Comparison of ENCODE assay signal across 12 cellular contexts in the genomic region with DNA sequence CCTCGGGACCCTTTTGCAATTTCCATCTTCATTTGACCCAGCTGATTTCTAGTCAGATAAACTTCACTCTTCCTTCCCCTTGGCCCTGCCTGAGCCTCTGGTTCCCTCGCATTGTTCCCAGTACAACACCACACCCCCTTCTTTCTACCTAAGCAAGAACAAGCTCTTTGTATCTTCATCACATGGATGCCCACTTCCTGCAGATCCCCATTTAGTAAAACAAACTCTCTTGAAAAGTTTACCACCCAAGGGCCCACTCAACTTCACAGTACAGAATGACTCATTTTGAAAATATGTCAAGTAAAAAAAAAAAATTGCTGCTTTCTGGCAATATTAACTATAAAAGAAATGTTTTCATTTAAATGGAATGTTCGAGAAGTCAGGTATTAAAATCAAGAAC. TPM values are rescaled to one million over a fixed set of nuclear protein-coding genes. Genes with fewer than 3 reads are reported as not detected.
DNase-seq lines count a peak whose midpoint lies in the region; ATAC-seq and TF ChIP-seq lines count a peak whose summit lies in the region.
"Had no signal": no experiment of that assay in that cellular context is flagged by ENCODE, and none has a peak within 500 bp of the region (broad histone marks: within the 10 kb centered on the region; RNA-seq: fewer than 3 reads in every experiment).

No MANE protein-coding gene starts in this region.

- TF ChIP-seq CTCF in DND-41 (IDR thresholded peaks at IDR 0.05; ENCODE audit: borderline replicate concordance, extremely low read depth, low read length, poor library complexity, severe bottlenecking): no peak
- no peak for TF ChIP-seq CTCF in brain microvascular endothelial cell (IDR thresholded peaks at IDR 0.05; ENCODE audit: low read depth, low read length, missing control alignments)
- TF ChIP-seq CTCF in lung (IDR thresholded peaks at IDR 0.05; ENCODE audit: control extremely low read depth, extremely low read depth): no peak
- no peak for TF ChIP-seq CTCF in adrenal gland (IDR thresholded peaks at IDR 0.05)

- H3K27me3 ChIP-seq in DND-41 (ENCODE audit: insufficient read depth, low read length, poor library complexity) (no peaks in the 10 kb centered on the region), brain microvascular endothelial cell (replicated peaks) (no peaks in the 10 kb centered on the region), lung (ENCODE audit: control insufficient read depth, insufficient read depth) (peaks cover 3% of the 10 kb centered on the region), adrenal gland (peaks cover 3% of the 10 kb centered on the region)

- no peaks in the 10 kb centered on the region for H3K36me3 ChIP-seq in DND-41 (ENCODE audit: insufficient read depth, low read length)
- no peaks in the 10 kb centered on the region for H3K36me3 ChIP-seq in brain microvascular endothelial cell (replicated peaks)
- no peaks in the 10 kb centered on the region for H3K36me3 ChIP-seq in lung (ENCODE audit: control insufficient read depth in 2 of 2, insufficient read depth in 2 of 2, low read length in 2 of 2)
- no peaks in the 10 kb centered on the region for H3K36me3 ChIP-seq in adrenal gland (replicated peaks in 1 of 2)
- H3K36me3 ChIP-seq: cardiac muscle cell, heart left ventricle had no signal

- H3K79me2 ChIP-seq in DND-41 (ENCODE audit: insufficient read depth, low read length): no peaks in the 10 kb centered on the region

- H3K27ac ChIP-seq in DND-41 (ENCODE audit: low read length) (no peak overlapping the region), brain microvascular endothelial cell (no peak overlapping the region), lung (ENCODE audit: low read depth in 1 of 2, low read length in 1 of 2) (no peak overlapping the region), adrenal gland (no peak overlapping the region)
- H3K27ac ChIP-seq: cardiac muscle cell had no signal

- WGBS in lung, 2 donors: 11 to 34% methylated on average over 3 of the region's 3 CpGs
- 46 to 69% (median 53%) methylated on average over 3 of the region's 3 CpGs for WGBS in adrenal gland, 4 donors

- H3K4me3 ChIP-seq in DND-41 (ENCODE audit: low read depth in 1 of 2, low read length in 2 of 2) (no peak overlapping the region), brain microvascular endothelial cell (ENCODE audit: low read depth, low read length) (no peak overlapping the region), lung (no peak overlapping the region), adrenal gland (no peak overlapping the region)
- H3K4me3 ChIP-seq: cardiac muscle cell, heart left ventricle had no signal

- no peaks in the 10 kb centered on the region for H4K20me1 ChIP-seq in DND-41 (ENCODE audit: insufficient read depth, low read length)

- ATAC-seq in DND-41 (ENCODE audit: insufficient read depth, low read depth) (peak; percentile 44; the same call in 1 of the 3 replicates), HG02884 (IDR thresholded peaks at IDR 0.05; ENCODE audit: unreplicated experiment) (peak; percentile 43), lung (ENCODE audit: insufficient read depth, low FRiP score) (peak; percentile 50)
- ATAC-seq: heart left ventricle had no signal

- intact Hi-C loops in adrenal gland (cut with DNase I): no loop called here
- intact Hi-C loops in posterior cingulate gyrus (cut with DNase I): no loop called here

- no peak overlapping the region for H3K9ac ChIP-seq in DND-41 (ENCODE audit: low read depth, low read length)

- TF ChIP-seq POLR2A in adrenal gland (IDR thresholded peaks at IDR 0.05): no peak

- in situ Hi-C loops in brain microvascular endothelial cell (cut with HindIII; ENCODE audit: low pct_ligation_motif_present, low sequenced_read_pairs): no loop called here

- H2AFZ ChIP-seq in DND-41 (ENCODE audit: low read depth, low read length): no peak overlapping the region

- no peak overlapping the region for H3K4me2 ChIP-seq in DND-41 (ENCODE audit: insufficient read depth, low read length)

- no peak for DNase-seq in DND-41
- DNase-seq in brain microvascular endothelial cell: peak; percentile 16
- DNase-seq in lung (ENCODE audit: low spot score): no peak
- no peak for DNase-seq in activated naive CD4-positive, alpha-beta T cell treated with Interleukin-2 at 50 U/mL for 16 hours
- no peak for DNase-seq in adrenal gland
- no peak for DNase-seq in HT-29 (ENCODE audit: low spot score)
- no peak for DNase-seq in posterior cingulate gyrus
- DNase-seq: heart left ventricle, MV-4-11, NCI-H774 had no signal

- no peaks in the 10 kb centered on the region for H3K4me1 ChIP-seq in DND-41 (ENCODE audit: insufficient read depth, low read length)
- H3K4me1 ChIP-seq in lung (ENCODE audit: control insufficient read depth in 2 of 2, insufficient read depth in 2 of 2, low read length in 2 of 2): no peaks in the 10 kb centered on the region
- no peaks in the 10 kb centered on the region for H3K4me1 ChIP-seq in adrenal gland (replicated peaks in 1 of 2)

- H3K9me3 ChIP-seq in DND-41 (ENCODE audit: insufficient read depth, low read length, severe bottlenecking) (no peaks in the 10 kb centered on the region), lung (ENCODE audit: control insufficient read depth in 2 of 2, insufficient read depth in 1 of 2, low read length in 1 of 2) (no peaks in the 10 kb centered on the region), adrenal gland (replicated peaks in 1 of 3) (no peaks in the 10 kb centered on the region)
- H3K9me3 ChIP-seq: heart left ventricle had no signal

RNA-seq across cellular contexts. Expression of a gene that starts 5.2 kb away (rescaled TPM):
- total RNA-seq in lung (1 to 10 TPM; 4.0 to 5.9 TPM), adrenal gland (1 to 10 TPM in 2 of 8 donors, under 1 TPM in 3, not detected in 3; 0.32 to 3.6 (median 0.94) TPM)
- polyA plus RNA-seq in lung (1 to 10 TPM; 1.1 to 4.0 TPM), adrenal gland (1 to 10 TPM; 2.0 to 4.5 (median 3.1) TPM)
- not detected in 2 replicates for total RNA-seq in HT-29 (2014; rRNA removed; shearing (Covaris generic))

RNA-seq across cellular contexts. Expression of a gene that starts 49.7 kb away (rescaled TPM):
- total RNA-seq in lung (1 to 10 TPM; 2.8 to 6.5 TPM), adrenal gland (10 to 100 TPM in 2 of 8 donors, 1 to 10 TPM in 6; 2.9 to 12.0 (median 9.0) TPM)
- polyA plus RNA-seq in lung (10 to 100 TPM in 1 of 2 donors, 1 to 10 TPM in 1; 5.3 to 11.7 TPM), adrenal gland (10 to 100 TPM; 18.8 to 25.8 (median 20.5) TPM)
- 8.3 and 12.4 TPM in 2 replicates for total RNA-seq in HT-29 (2014; rRNA removed; shearing (Covaris generic))
